ENCODE assay signal across 1 cellular context in the genomic region with DNA sequence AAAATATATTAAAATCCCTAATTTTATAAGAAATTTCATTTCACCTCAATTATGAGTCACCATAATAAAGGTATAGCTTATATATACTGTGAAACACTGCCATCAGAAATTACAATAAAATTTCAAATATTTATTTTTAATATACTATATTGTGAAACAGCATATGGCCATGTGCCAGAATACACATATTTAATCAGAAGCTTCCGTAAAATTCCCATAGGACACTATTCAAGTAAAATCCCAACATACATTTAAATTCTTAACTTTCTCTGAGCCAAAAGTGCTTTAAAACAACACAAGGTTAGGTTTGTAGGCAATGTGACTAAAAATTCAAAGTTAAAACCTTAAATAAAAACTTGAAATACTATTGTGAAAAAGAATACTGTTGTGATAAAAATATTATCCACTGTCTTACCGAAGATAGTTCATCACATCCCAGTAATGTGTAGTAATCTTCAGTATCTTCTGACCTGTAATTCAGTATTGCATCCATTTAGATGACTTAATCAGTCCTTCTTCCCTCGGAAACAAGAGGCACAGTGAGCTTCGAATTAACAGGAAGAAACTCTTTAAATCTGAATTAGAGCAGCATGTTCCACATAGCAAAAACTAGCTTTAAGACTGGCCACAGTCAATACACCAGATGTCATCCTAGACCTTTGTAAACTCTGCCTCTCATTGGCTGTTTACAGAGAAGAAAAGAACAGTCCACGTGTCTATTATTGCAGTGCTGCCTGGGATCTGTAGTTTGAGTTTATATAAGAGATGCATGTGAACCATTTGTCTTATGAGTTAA.
TF ChIP-seq lines count a peak whose summit lies in the region.

A gene (minus strand): TSS at position 670 of the 796 bp plus-strand sequence. CDS start 177 bp downstream, at position 493.

TF ChIP-seq in GM23338, 12 proteins besides CTCF, POLR2A, EP300 and RAD21:
- TF ChIP-seq, protein P1, sequence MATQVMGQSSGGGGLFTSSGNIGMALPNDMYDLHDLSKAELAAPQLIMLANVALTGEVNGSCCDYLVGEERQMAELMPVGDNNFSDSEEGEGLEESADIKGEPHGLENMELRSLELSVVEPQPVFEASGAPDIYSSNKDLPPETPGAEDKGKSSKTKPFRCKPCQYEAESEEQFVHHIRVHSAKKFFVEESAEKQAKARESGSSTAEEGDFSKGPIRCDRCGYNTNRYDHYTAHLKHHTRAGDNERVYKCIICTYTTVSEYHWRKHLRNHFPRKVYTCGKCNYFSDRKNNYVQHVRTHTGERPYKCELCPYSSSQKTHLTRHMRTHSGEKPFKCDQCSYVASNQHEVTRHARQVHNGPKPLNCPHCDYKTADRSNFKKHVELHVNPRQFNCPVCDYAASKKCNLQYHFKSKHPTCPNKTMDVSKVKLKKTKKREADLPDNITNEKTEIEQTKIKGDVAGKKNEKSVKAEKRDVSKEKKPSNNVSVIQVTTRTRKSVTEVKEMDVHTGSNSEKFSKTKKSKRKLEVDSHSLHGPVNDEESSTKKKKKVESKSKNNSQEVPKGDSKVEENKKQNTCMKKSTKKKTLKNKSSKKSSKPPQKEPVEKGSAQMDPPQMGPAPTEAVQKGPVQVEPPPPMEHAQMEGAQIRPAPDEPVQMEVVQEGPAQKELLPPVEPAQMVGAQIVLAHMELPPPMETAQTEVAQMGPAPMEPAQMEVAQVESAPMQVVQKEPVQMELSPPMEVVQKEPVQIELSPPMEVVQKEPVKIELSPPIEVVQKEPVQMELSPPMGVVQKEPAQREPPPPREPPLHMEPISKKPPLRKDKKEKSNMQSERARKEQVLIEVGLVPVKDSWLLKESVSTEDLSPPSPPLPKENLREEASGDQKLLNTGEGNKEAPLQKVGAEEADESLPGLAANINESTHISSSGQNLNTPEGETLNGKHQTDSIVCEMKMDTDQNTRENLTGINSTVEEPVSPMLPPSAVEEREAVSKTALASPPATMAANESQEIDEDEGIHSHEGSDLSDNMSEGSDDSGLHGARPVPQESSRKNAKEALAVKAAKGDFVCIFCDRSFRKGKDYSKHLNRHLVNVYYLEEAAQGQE (IDR thresholded peaks at IDR 0.05; ENCODE audit: unreplicated experiment): no peak
- TF ChIP-seq EZH2 (IDR thresholded peaks at IDR 0.05; ENCODE audit: low read depth, unreplicated experiment): no peak
- no peak for TF ChIP-seq STAT1 (IDR thresholded peaks at IDR 0.05; ENCODE audit: unreplicated experiment)
- TF ChIP-seq NANOG (IDR thresholded peaks at IDR 0.05; ENCODE audit: borderline replicate concordance): no peak
- TF ChIP-seq CREB1 (CRISPR knock-in tag; IDR thresholded peaks at IDR 0.05; ENCODE audit: low read depth): no peak
- no peak for TF ChIP-seq POLR2AphosphoS5 (IDR thresholded peaks at IDR 0.05; ENCODE audit: low read depth)
- TF ChIP-seq, protein P2, sequence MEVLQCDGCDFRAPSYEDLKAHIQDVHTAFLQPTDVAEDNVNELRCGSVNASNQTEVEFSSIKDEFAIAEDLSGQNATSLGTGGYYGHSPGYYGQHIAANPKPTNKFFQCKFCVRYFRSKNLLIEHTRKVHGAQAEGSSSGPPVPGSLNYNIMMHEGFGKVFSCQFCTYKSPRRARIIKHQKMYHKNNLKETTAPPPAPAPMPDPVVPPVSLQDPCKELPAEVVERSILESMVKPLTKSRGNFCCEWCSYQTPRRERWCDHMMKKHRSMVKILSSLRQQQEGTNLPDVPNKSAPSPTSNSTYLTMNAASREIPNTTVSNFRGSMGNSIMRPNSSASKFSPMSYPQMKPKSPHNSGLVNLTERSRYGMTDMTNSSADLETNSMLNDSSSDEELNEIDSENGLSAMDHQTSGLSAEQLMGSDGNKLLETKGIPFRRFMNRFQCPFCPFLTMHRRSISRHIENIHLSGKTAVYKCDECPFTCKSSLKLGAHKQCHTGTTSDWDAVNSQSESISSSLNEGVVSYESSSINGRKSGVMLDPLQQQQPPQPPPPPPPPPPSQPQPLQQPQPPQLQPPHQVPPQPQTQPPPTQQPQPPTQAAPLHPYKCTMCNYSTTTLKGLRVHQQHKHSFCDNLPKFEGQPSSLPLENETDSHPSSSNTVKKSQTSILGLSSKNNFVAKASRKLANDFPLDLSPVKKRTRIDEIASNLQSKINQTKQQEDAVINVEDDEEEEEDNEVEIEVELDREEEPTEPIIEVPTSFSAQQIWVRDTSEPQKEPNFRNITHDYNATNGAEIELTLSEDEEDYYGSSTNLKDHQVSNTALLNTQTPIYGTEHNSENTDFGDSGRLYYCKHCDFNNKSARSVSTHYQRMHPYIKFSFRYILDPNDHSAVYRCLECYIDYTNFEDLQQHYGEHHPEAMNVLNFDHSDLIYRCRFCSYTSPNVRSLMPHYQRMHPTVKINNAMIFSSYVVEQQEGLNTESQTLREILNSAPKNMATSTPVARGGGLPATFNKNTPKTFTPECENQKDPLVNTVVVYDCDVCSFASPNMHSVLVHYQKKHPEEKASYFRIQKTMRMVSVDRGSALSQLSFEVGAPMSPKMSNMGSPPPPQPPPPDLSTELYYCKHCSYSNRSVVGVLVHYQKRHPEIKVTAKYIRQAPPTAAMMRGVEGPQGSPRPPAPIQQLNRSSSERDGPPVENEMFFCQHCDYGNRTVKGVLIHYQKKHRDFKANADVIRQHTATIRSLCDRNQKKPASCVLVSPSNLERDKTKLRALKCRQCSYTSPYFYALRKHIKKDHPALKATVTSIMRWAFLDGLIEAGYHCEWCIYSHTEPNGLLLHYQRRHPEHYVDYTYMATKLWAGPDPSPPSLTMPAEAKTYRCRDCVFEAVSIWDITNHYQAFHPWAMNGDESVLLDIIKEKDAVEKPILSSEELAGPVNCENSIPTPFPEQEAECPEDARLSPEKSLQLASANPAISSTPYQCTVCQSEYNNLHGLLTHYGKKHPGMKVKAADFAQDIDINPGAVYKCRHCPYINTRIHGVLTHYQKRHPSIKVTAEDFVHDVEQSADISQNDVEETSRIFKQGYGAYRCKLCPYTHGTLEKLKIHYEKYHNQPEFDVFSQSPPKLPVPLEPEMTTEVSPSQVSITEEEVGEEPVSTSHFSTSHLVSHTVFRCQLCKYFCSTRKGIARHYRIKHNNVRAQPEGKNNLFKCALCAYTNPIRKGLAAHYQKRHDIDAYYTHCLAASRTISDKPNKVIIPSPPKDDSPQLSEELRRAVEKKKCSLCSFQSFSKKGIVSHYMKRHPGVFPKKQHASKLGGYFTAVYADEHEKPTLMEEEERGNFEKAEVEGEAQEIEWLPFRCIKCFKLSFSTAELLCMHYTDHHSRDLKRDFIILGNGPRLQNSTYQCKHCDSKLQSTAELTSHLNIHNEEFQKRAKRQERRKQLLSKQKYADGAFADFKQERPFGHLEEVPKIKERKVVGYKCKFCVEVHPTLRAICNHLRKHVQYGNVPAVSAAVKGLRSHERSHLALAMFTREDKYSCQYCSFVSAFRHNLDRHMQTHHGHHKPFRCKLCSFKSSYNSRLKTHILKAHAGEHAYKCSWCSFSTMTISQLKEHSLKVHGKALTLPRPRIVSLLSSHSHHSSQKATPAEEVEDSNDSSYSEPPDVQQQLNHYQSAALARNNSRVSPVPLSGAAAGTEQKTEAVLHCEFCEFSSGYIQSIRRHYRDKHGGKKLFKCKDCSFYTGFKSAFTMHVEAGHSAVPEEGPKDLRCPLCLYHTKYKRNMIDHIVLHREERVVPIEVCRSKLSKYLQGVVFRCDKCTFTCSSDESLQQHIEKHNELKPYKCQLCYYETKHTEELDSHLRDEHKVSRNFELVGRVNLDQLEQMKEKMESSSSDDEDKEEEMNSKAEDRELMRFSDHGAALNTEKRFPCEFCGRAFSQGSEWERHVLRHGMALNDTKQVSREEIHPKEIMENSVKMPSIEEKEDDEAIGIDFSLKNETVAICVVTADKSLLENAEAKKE (CRISPR knock-in tag; IDR thresholded peaks at IDR 0.05): no peak
- no peak for TF ChIP-seq ZNF114 (CRISPR knock-in tag; IDR thresholded peaks at IDR 0.05)
- TF ChIP-seq JUNB (IDR thresholded peaks at IDR 0.05; ENCODE audit: unreplicated experiment): no peak
- TF ChIP-seq, protein P3, sequence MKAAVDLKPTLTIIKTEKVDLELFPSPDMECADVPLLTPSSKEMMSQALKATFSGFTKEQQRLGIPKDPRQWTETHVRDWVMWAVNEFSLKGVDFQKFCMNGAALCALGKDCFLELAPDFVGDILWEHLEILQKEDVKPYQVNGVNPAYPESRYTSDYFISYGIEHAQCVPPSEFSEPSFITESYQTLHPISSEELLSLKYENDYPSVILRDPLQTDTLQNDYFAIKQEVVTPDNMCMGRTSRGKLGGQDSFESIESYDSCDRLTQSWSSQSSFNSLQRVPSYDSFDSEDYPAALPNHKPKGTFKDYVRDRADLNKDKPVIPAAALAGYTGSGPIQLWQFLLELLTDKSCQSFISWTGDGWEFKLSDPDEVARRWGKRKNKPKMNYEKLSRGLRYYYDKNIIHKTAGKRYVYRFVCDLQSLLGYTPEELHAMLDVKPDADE (IDR thresholded peaks at IDR 0.05): no peak
- TF ChIP-seq EZH2phosphoT487 (IDR thresholded peaks at IDR 0.05; ENCODE audit: unreplicated experiment): no peak
- TF ChIP-seq ZNF331 (CRISPR knock-in tag; IDR thresholded peaks at IDR 0.05; ENCODE audit: low read depth): no peak
